22 cellular contexts compared by ENCODE assay signal in the genomic region with DNA sequence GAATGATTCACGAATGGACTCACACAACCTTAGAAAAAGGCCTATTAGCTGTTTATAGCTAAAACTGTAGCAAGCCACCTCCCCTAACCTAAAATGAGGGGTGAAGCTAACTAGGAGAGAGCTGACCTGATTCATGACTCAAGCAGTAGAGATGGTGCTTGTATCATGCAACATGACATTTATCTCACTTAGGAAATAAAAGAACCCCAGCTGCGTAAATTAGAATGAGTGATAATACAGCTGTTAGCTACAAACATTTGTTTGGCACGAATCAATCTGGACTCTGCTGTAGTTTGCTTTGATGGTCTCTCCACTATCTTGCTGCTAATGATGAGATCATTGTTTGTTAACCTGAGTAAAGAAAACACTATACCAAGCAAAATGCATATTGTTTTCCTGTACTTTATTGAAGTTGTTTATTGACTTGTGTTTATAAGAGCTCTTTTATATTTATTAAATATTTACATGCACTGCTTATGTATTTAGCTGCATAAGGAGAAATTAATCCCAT.
DNase-seq lines count a peak whose midpoint lies in the region; FAIRE-seq and TF ChIP-seq lines count a peak whose summit lies in the region.
"Had no signal": no experiment of that assay in that cellular context is flagged by ENCODE, and none has a peak within 500 bp of the region (broad histone marks: within the 10 kb centered on the region; RNA-seq: fewer than 3 reads in every experiment).

No MANE protein-coding gene starts in this region.

- TF ChIP-seq CTCF in LNCaP clone FGC (IDR thresholded peaks at IDR 0.05; ENCODE audit: control insufficient read depth, extremely low read depth, insufficient read depth) (no peak), testis (IDR thresholded peaks at IDR 0.05) (no peak)

- 75% methylated on average over 3 of the region's 3 CpGs for WGBS in testis, 2 donors

- H3K27me3 ChIP-seq in testis = no peaks in the 10 kb centered on the region
- H3K27me3 ChIP-seq: BLaER1 treated with 17β-estradiol and CSF1 and Interleukin-3, amounts not matched to agents 10 nM and 100 nM; MG63 had no signal

- H3K36me3 ChIP-seq in testis (ENCODE audit: low read depth, missing control alignments) = no peaks in the 10 kb centered on the region
- H3K36me3 ChIP-seq: BLaER1 treated with 17β-estradiol and CSF1 and Interleukin-3, amounts not matched to agents 10 nM and 100 nM; MG63 had no signal

- intact Hi-C loops in testis (cut with DNase I; ENCODE audit: low total_unique reads) = no loop called here

- no peak for FAIRE-seq in RCC 7860 (lab: Jason Lieb, UNC)
- FAIRE-seq: H1 had no signal

- peak; percentile 13 to 71 for DNase-seq in NCI-H2081 (lab: John Stamatoyannopoulos, UW)
- DNase-seq in NCI-H2081 treated with DMSO at 0.1 percent for 48 hours (lab: John Stamatoyannopoulos, UW) = no peak
- DNase-seq in LNCaP clone FGC (ENCODE audit: low read depth) = peak; percentile 58
- DNase-seq in NCI-H748 (lab: John Stamatoyannopoulos, UW; ENCODE audit: unreplicated experiment) = peak; percentile 85
- peak; percentile 45 for DNase-seq in myocyte (ENCODE audit: low read depth)
- DNase-seq in testis = no peak
- no peak for DNase-seq in NCI-H1694 treated with DMSO at 0.1 percent for 48 hours (lab: John Stamatoyannopoulos, UW)
- no peak for DNase-seq in RCC 7860 (ENCODE audit: low spot score)
- DNase-seq: 8988T; Calu3; CD8-positive, alpha-beta T cell; DMS153; GDM1; Karpas-422; MG63; NCI-H1048; NCI-H1436 treated with DMSO at 0.1 percent for 48 hours; NCI-H2107; NCI-H510A treated with DMSO at 0.1 percent for 48 hours; T-cell had no signal

- no peaks in the 10 kb centered on the region for H3K4me1 ChIP-seq in testis
- H3K4me1 ChIP-seq: BLaER1 treated with 17β-estradiol and CSF1 and Interleukin-3, amounts not matched to agents 10 nM and 100 nM had no signal

- H3K9me3 ChIP-seq in testis = no peaks in the 10 kb centered on the region
- H3K9me3 ChIP-seq: BLaER1 treated with 17β-estradiol and CSF1 and Interleukin-3, amounts not matched to agents 10 nM and 100 nM; MG63 had no signal

- H3K27ac ChIP-seq in testis = no peak overlapping the region
- H3K27ac ChIP-seq: BLaER1 treated with 17β-estradiol and CSF1 and Interleukin-3, amounts not matched to agents 10 nM and 100 nM had no signal

- TF ChIP-seq POLR2A in testis (IDR thresholded peaks at IDR 0.05) = no peak

- H3K4me3 ChIP-seq in LNCaP clone FGC (ENCODE audit: low read depth, low read length) = no peak overlapping the region
- no peak overlapping the region for H3K4me3 ChIP-seq in testis
- H3K4me3 ChIP-seq: BLaER1 treated with 17β-estradiol and CSF1 and Interleukin-3, amounts not matched to agents 10 nM and 100 nM; MG63 had no signal

Comparison
In these comparisons a context has a peak if more than half of its experiments do, and no peak if none do; other contexts are left out.
1. DNase-seq: peak in NCI-H2081 (2 of 2), LNCaP clone FGC (single experiment), NCI-H748 (single experiment) and myocyte (single experiment); none in NCI-H2081 treated with DMSO at 0.1 percent for 48 hours (single experiment), testis (single experiment), NCI-H1694 treated with DMSO at 0.1 percent for 48 hours (single experiment) and RCC 7860 (single experiment).